Comparison of ENCODE assay signal across 28 cellular contexts in the genomic region with DNA sequence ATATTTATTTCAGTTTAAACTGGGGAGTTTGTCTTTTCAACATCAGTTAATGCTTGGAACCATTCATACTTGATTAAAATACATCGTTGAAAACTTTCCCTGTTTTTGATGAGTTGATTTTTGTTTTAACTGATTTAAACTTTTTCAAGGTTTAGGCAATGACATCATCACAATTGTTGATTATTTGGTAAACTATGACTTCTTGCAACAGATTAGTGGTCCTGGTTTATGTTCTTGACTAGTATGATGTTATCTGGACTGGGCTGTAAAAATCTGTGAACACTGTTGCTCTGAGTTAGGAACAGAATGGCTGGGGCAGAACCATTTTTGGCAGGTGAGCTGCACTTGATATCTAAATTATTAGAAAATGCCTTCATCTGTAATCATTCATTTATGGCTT. TPM values are rescaled to one million over a fixed set of nuclear protein-coding genes. Genes with fewer than 3 reads are reported as not detected.
"Had no signal": no experiment of that assay in that cellular context is flagged by ENCODE, and none has a peak within 500 bp of the region (broad histone marks: within the 10 kb centered on the region; RNA-seq: fewer than 3 reads in every experiment).

TSS of gene ZC2HC1B (plus strand) at position 241 of the 400 bp plus-strand sequence. CDS start at position 307, 66 bp downstream.

- ATAC-seq: esophagus mucosa; natural killer cell treated with Interleukin-12 subunit alpha and Interleukin-12 subunit beta and Interleukin-15 and Interleukin-18, amount 100 ng/mL, for 72 hours; sciatic nerve; WTC11 had no signal

- DNase-seq: activated CD4-positive, alpha-beta T cell treated with anti-CD3 and anti-CD28 coated beads, Interleukin-2, amount 50 U/mL, for 48 hours; activated effector memory CD4-positive, alpha-beta T cell treated with anti-CD3 and anti-CD28 coated beads, Interleukin-2, amount 50 U/mL, for 16 hours; activated naive CD4-positive, alpha-beta T cell treated with anti-CD3 and anti-CD28 coated beads, Interleukin-2, amount 50 U/mL, for 16 hours; aorta; brain microvascular endothelial cell; caudate nucleus; dermis blood vessel endothelial cell; effector CD8-positive, alpha-beta T cell; glutamatergic neuron; hypothalamus; left ventricle myocardium inferior; stimulated activated CD4-positive, alpha-beta T cell treated with anti-CD3 and anti-CD28 coated beads, Interleukin-2, amount 100 ng/mL, for 48 hours; stimulated activated CD8-positive, alpha-beta memory T cell treated with anti-CD3 and anti-CD28 coated beads, Interleukin-4, amount 100 ng/mL, for 48 hours; stimulated activated naive CD4-positive, alpha-beta T cell; T-helper 9 cell had no signal

- H3K4me3 ChIP-seq: left ventricle myocardium inferior, tibial nerve had no signal

- H3K9me3 Mint-ChIP-seq: natural killer cell treated with Interleukin-12 subunit alpha and Interleukin-12 subunit beta and Interleukin-15 and Interleukin-18, amount 100 ng/mL, for 72 hours had no signal

- H2AFZ ChIP-seq: parathyroid adenoma had no signal

- H3K4me1 ChIP-seq: left ventricle myocardium inferior, parathyroid adenoma, tibial nerve had no signal

- H3K27ac Mint-ChIP-seq: mesothelial cell of epicardium; natural killer cell treated with Interleukin-12 subunit alpha and Interleukin-12 subunit beta and Interleukin-15 and Interleukin-18, amount 100 ng/mL, for 72 hours; WTC11 had no signal

- H3K27me3 Mint-ChIP-seq: natural killer cell treated with Interleukin-12 subunit alpha and Interleukin-12 subunit beta and Interleukin-15 and Interleukin-18, amount 100 ng/mL, for 72 hours had no signal

- FAIRE-seq: endothelial cell of umbilical vein, frontal cortex, urothelium cell line had no signal

- H3K9me3 ChIP-seq: neutrophil, tibial nerve had no signal

- H3K79me2 ChIP-seq: parathyroid adenoma had no signal

- H3K9ac ChIP-seq: parathyroid adenoma had no signal

- H3K4me3 Mint-ChIP-seq: mesothelial cell of epicardium; natural killer cell treated with Interleukin-12 subunit alpha and Interleukin-12 subunit beta and Interleukin-15 and Interleukin-18, amount 100 ng/mL, for 72 hours; WTC11 had no signal

- H3K4me1 Mint-ChIP-seq: mesothelial cell of epicardium had no signal

- H3K27me3 ChIP-seq: brain microvascular endothelial cell, neutrophil, tibial nerve had no signal

- H3K27ac ChIP-seq: brain microvascular endothelial cell, left ventricle myocardium inferior, neutrophil, parathyroid adenoma, tibial nerve had no signal

RNA-seq across cellular contexts. Expression of gene ZC2HC1B, which starts in this region (rescaled TPM):
- total RNA-seq: aorta; dermis blood vessel endothelial cell; endothelial cell of umbilical vein; esophagus mucosa; frontal cortex; left ventricle myocardium inferior; lung microvascular endothelial cell; mesothelial cell of epicardium; natural killer cell treated with Interleukin-12 subunit alpha and Interleukin-12 subunit beta and Interleukin-15 and Interleukin-18, amount 100 ng/mL, for 72 hours; sciatic nerve; T-helper 1 cell treated with Interleukin-12 subunit alpha and Interleukin-12 subunit beta and Interleukin-4 antibody, amounts not matched to agents 30 ng/mL and 1 ng/mL, for 36 hours; WTC11 had no signal
- polyA plus RNA-seq: aorta, endothelial cell of umbilical vein had no signal
